In genomic region chr12:15962760-15963159, GRCh38 we compare ENCODE assay signal across 26 cellular contexts. TPM values are rescaled to one million over a fixed set of nuclear protein-coding genes. Genes with fewer than 3 reads are reported as not detected.
A peak's percentile ranks its signal among the peaks of the same experiment; 100 is the strongest.
DNase-seq lines count a peak whose midpoint lies in the region; ATAC-seq, FAIRE-seq and TF ChIP-seq lines count a peak whose summit lies in the region.
"Had no signal": no experiment of that assay in that cellular context is flagged by ENCODE, and none has a peak within 500 bp of the region (broad histone marks: within the 10 kb centered on the region; RNA-seq: fewer than 3 reads in every experiment).

No MANE protein-coding gene starts in this region.

- peak; percentile 69 for DNase-seq in ACHN
- peak; percentile 35 for DNase-seq in HT-29 (ENCODE audit: low spot score)
- no peak for DNase-seq in endothelial cell of umbilical vein (ENCODE audit: low read depth, low spot score)
- DNase-seq in kidney tubule cell (ENCODE audit: low spot score) = peak; percentile 92
- no peak for DNase-seq in GM19239 (ENCODE audit: insufficient read length, low spot score)
- no peak for DNase-seq in nucleus accumbens (lab: John Stamatoyannopoulos, UW)
- DNase-seq in natural killer cell = no peak
- DNase-seq: activated CD4-positive, alpha-beta T cell treated with anti-CD3 and anti-CD28 coated beads, Interleukin-2, amount 50 U/mL, for 1 hour; activated CD8-positive, alpha-beta memory T cell treated with anti-CD3 and anti-CD28 coated beads, Interleukin-2, amount 50 U/mL, for 4 hours; C1 segment of cervical spinal cord; central memory CD4-positive, alpha-beta T cell; DMS 273 treated with DMSO at 0.1 percent for 48 hours; dorsolateral prefrontal cortex; heart left ventricle; Karpas-422; naive thymus-derived CD8-positive, alpha-beta T cell; NCI-H1105; NCI-H2081; posterior cingulate gyrus; stimulated activated CD4-positive, alpha-beta T cell treated with anti-CD3 and anti-CD28 coated beads, Interleukin-2, amount 100 ng/mL, for 48 hours; stomach; T-cell had no signal

- peak overlapping the region; percentile 16 for H3K9ac ChIP-seq in endothelial cell of umbilical vein (replicated peaks; ENCODE audit: extremely low read depth, insufficient read depth, low read length)

- no peaks in the 10 kb centered on the region for H3K27me3 ChIP-seq in endothelial cell of umbilical vein (ENCODE audit: control insufficient read depth in 2 of 2, insufficient read depth in 2 of 2, low read length in 2 of 2)
- H3K27me3 ChIP-seq: dorsolateral prefrontal cortex, esophagus muscularis mucosa, heart left ventricle, stomach had no signal

- H3K27me3 Mint-ChIP-seq in natural killer cell (ENCODE audit: low read depth in 2 of 2) = no peaks in the 10 kb centered on the region
- H3K27me3 Mint-ChIP-seq: naive thymus-derived CD8-positive, alpha-beta T cell; T-cell had no signal

- TF ChIP-seq CTCF in endothelial cell of umbilical vein (IDR thresholded peaks at IDR 0.05; ENCODE audit: extremely low read depth in 1 of 2, insufficient read depth in 1 of 2, low read depth in 1 of 2, low read length in 2 of 2) (no peak), natural killer cell (IDR thresholded peaks at IDR 0.05) (no peak)

- CTCF ChIA-PET in endothelial cell of umbilical vein (lab: Charles Lee) = interaction anchor here (0.9 to 1.9 kb wide), 4 partner anchors 16 to 63 kb away, joined by 3 to 4 read pairs (median 3); partner anchors contain the start of gene DERA

- no peak overlapping the region for H3K4me3 Mint-ChIP-seq in natural killer cell
- H3K4me3 Mint-ChIP-seq: naive thymus-derived CD8-positive, alpha-beta T cell; T-cell had no signal

- no peaks in the 10 kb centered on the region for H4K20me1 ChIP-seq in endothelial cell of umbilical vein (replicated peaks; ENCODE audit: control insufficient read depth, extremely low read depth, insufficient read depth, low read length)

- FAIRE-seq in endothelial cell of umbilical vein (lab: Jason Lieb, UNC) (no peak), GM19239 (lab: Jason Lieb, UNC) (no peak)
- FAIRE-seq: GM12892 had no signal

- H3K4me1 ChIP-seq in endothelial cell of umbilical vein (ENCODE audit: control insufficient read depth, extremely low read depth, insufficient read depth, low read length) = peaks cover 26% of the 10 kb centered on the region
- H3K4me1 ChIP-seq: heart left ventricle, stomach had no signal

- no peaks in the 10 kb centered on the region for H3K79me2 ChIP-seq in endothelial cell of umbilical vein (ENCODE audit: control insufficient read depth, insufficient read depth, low read length)

- no peak for ATAC-seq in GM19452 (IDR thresholded peaks at IDR 0.05; ENCODE audit: unreplicated experiment)
- no peak for ATAC-seq in natural killer cell
- ATAC-seq: heart left ventricle; naive thymus-derived CD8-positive, alpha-beta T cell; Right ventricle myocardium inferior; T-cell had no signal

- H3K9me3 ChIP-seq in endothelial cell of umbilical vein (replicated peaks; ENCODE audit: control insufficient read depth, insufficient read depth, low read length) = no peaks in the 10 kb centered on the region
- H3K9me3 ChIP-seq: esophagus muscularis mucosa, heart left ventricle, stomach had no signal

- H3K4me3 ChIP-seq in endothelial cell of umbilical vein (replicated peaks in 1 of 3; ENCODE audit: insufficient read depth in 1 of 3, low read depth in 1 of 3, low read length in 3 of 3) = no peak overlapping the region
- H3K4me3 ChIP-seq: dorsolateral prefrontal cortex, esophagus muscularis mucosa, heart left ventricle, stomach had no signal

- no peak overlapping the region for H3K27ac Mint-ChIP-seq in natural killer cell
- H3K27ac Mint-ChIP-seq: T-cell had no signal

- peaks cover 0 to 4% of the 10 kb centered on the region in 2 experiments for H3K36me3 ChIP-seq in endothelial cell of umbilical vein (ENCODE audit: control insufficient read depth in 2 of 2, extremely low read depth in 1 of 2, insufficient read depth in 2 of 2, low read length in 2 of 2)

- H3K9me1 ChIP-seq in endothelial cell of umbilical vein (replicated peaks; ENCODE audit: control insufficient read depth, extremely low read depth, insufficient read depth, low read length) = no peaks in the 10 kb centered on the region

- no peaks in the 10 kb centered on the region for H3K9me3 Mint-ChIP-seq in natural killer cell
- H3K9me3 Mint-ChIP-seq: naive thymus-derived CD8-positive, alpha-beta T cell; T-cell had no signal

- POLR2A ChIA-PET in endothelial cell of umbilical vein (lab: Charles Lee) = no interaction called here

- no TSS peak for BruUV-seq in endothelial cell of umbilical vein (replicated peaks; lab: Mats Ljungman, UMichigan)

- H3K4me1 Mint-ChIP-seq in natural killer cell = no peaks in the 10 kb centered on the region
- H3K4me1 Mint-ChIP-seq: T-cell had no signal

- dilution Hi-C loops in endothelial cell of umbilical vein (cut with MboI; ENCODE audit: extremely low pct_ligation_motif_present, low sequenced_read_pairs) = no loop called here

- peak overlapping the region; percentile 47 for H3K27ac ChIP-seq in endothelial cell of umbilical vein (ENCODE audit: insufficient read depth, low read depth, low read length)
- H3K27ac ChIP-seq: dorsolateral prefrontal cortex, esophagus muscularis mucosa, heart left ventricle, stomach had no signal

- no peak overlapping the region for H2AFZ ChIP-seq in endothelial cell of umbilical vein (ENCODE audit: low read depth, low read length)

- in situ Hi-C loops in ACHN (cut with HindIII; ENCODE audit: low pct_ligation_motif_present, low pct_unique_long_range_greater_than_20kb, low sequenced_read_pairs) = no loop called here

- intact Hi-C loops in endothelial cell of umbilical vein (cut with micrococcal nuclease) = no loop called here
- intact Hi-C loops in natural killer cell (cut with micrococcal nuclease) = no loop called here

- peak overlapping the region; percentile 3 for H3K4me2 ChIP-seq in endothelial cell of umbilical vein (ENCODE audit: insufficient read depth, low read length)

- H3K36me3 Mint-ChIP-seq in natural killer cell = no peaks in the 10 kb centered on the region

- TF ChIP-seq POLR2A in endothelial cell of umbilical vein (IDR thresholded peaks at IDR 0.05; ENCODE audit: low read depth, low read length) = no peak

TF ChIP-seq in endothelial cell of umbilical vein, 7 proteins besides CTCF, POLR2A, EP300 and RAD21:
- no peak for TF ChIP-seq FOS (IDR thresholded peaks at IDR 0.05; ENCODE audit: borderline replicate concordance, insufficient read depth, low read length)
- TF ChIP-seq POLR2AphosphoS5 (IDR thresholded peaks at IDR 0.05; ENCODE audit: insufficient read depth, low read depth, low read length) = no peak
- TF ChIP-seq GATA2 (IDR thresholded peaks at IDR 0.05; ENCODE audit: insufficient read depth, insufficient read length, low read depth, low read length) = no peak
- TF ChIP-seq, protein P1, sequence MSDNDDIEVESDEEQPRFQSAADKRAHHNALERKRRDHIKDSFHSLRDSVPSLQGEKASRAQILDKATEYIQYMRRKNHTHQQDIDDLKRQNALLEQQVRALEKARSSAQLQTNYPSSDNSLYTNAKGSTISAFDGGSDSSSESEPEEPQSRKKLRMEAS (IDR thresholded peaks at IDR 0.05; ENCODE audit: insufficient read depth, insufficient read length) = no peak
- TF ChIP-seq EZH2 (IDR thresholded peaks at IDR 0.05; ENCODE audit: borderline replicate concordance, low read depth, low read length, severe bottlenecking) = no peak
- TF ChIP-seq MYC (IDR thresholded peaks at IDR 0.05; ENCODE audit: low read depth, low read length) = no peak
- TF ChIP-seq JUN (IDR thresholded peaks at IDR 0.05; ENCODE audit: borderline replicate concordance, insufficient read depth, insufficient read length, low read depth) = no peak

RNA-seq across cellular contexts. Expression of gene DERA, which starts 51.6 kb away (rescaled TPM):
- total RNA-seq in HT-29 (2014; rRNA removed; shearing (Covaris generic)) = 26.4 and 38.0 TPM in 2 replicates
- total RNA-seq in endothelial cell of umbilical vein = 41.5 and 42.1 TPM in 2 replicates
- polyA plus RNA-seq in endothelial cell of umbilical vein = 13.9 and 19.8 TPM in 2 replicates
- 24.7 and 26.4 TPM in 2 replicates for polyA plus RNA-seq in endothelial cell of umbilical vein (2011; cell fraction: cytosol; rRNA removed)
- polyA plus RNA-seq in endothelial cell of umbilical vein (2011; cell fraction: nucleus; rRNA removed) = 19.6 and 25.6 TPM in 2 replicates
- polyA plus RNA-seq in endothelial cell of umbilical vein (2012) = 47.7 and 58.4 TPM in 2 replicates
- 19.1 and 29.9 TPM in 2 replicates for polyA minus RNA-seq in endothelial cell of umbilical vein
- 29.1 TPM for polyA minus RNA-seq in endothelial cell of umbilical vein (2011; cell fraction: cytosol; rRNA and poly(A)+ RNA removed)
- 18.3 and 21.7 TPM in 2 replicates for polyA minus RNA-seq in endothelial cell of umbilical vein (2011; cell fraction: nucleus; rRNA and poly(A)+ RNA removed)
- total RNA-seq in natural killer cell = 10 to 100 TPM; 15.6 to 22.1 (median 20.4) TPM

Comparison
In these comparisons a context has a peak if more than half of its experiments do, and no peak if none do; other contexts are left out.
1. DNase-seq: peak in ACHN (single experiment), HT-29 (single experiment) and kidney tubule cell (single experiment); none in endothelial cell of umbilical vein (single experiment), GM19239 (single experiment), nucleus accumbens (0 of 56) and natural killer cell (single experiment).